9 cellular contexts compared by ENCODE assay signal in genomic region chrX:47936224-47936939, GRCh38.
DNase-seq lines count a peak whose midpoint lies in the region; ATAC-seq and TF ChIP-seq lines count a peak whose summit lies in the region.
"Had no signal": no experiment of that assay in that cellular context is flagged by ENCODE, and none has a peak within 500 bp of the region (broad histone marks: within the 10 kb centered on the region; RNA-seq: fewer than 3 reads in every experiment).

No MANE protein-coding gene starts in this region.

- H3K4me3 ChIP-seq in NT2/D1 (ENCODE audit: insufficient read length, low read depth), result peak overlapping the region; percentile 6

- H3K27me3 Mint-ChIP-seq in dendritic cell treated with granulocyte-macrophage colony-stimulating factor and Interleukin-4, amounts not matched to agents 40 ng/mL and 50 ng/mL, for 4 days, result no peaks in the 10 kb centered on the region
- no peaks in the 10 kb centered on the region for H3K27me3 Mint-ChIP-seq in endothelial cell (ENCODE audit: unreplicated experiment)

- no peak for ATAC-seq in HG03139 (IDR thresholded peaks at IDR 0.05; ENCODE audit: unreplicated experiment)

- no peaks in the 10 kb centered on the region for H3K4me1 Mint-ChIP-seq in dendritic cell treated with granulocyte-macrophage colony-stimulating factor and Interleukin-4, amounts not matched to agents 40 ng/mL and 50 ng/mL, for 4 days (ENCODE audit: low read depth)
- no peaks in the 10 kb centered on the region for H3K4me1 Mint-ChIP-seq in endothelial cell (ENCODE audit: unreplicated experiment)

- peak; percentile 63 for DNase-seq in activated effector memory CD4-positive, alpha-beta T cell treated with anti-CD3 and anti-CD28 coated beads, Interleukin-2, amount 50 U/mL, for 16 hours
- DNase-seq in activated effector memory CD4-positive, alpha-beta T cell treated with Interleukin-2 at 50 U/mL for 16 hours, result no peak
- DNase-seq in NT2/D1 (ENCODE audit: low read depth, low spot score) (no peak), endothelial cell (ENCODE audit: low spot score) (no peak), pons (ENCODE audit: low spot score) (no peak)
- DNase-seq in stimulated activated CD8-positive, alpha-beta memory T cell treated with anti-CD3 and anti-CD28 coated beads, Interleukin-12 subunit alpha, Interleukin-12 subunit beta, amount 100 ng/mL, for 24 hours (ENCODE audit: extremely low read depth), result peak; percentile 0
- DNase-seq: central memory CD4-positive, alpha-beta T cell had no signal

- H3K4me3 Mint-ChIP-seq in dendritic cell treated with granulocyte-macrophage colony-stimulating factor and Interleukin-4, amounts not matched to agents 40 ng/mL and 50 ng/mL, for 4 days, result peak overlapping the region; percentile 52
- H3K4me3 Mint-ChIP-seq in endothelial cell (ENCODE audit: unreplicated experiment), result no peak overlapping the region

- no peaks in the 10 kb centered on the region for H3K4me1 ChIP-seq in NT2/D1 (ENCODE audit: insufficient read depth, insufficient read length)

- TF ChIP-seq CTCF in endothelial cell (IDR thresholded peaks at IDR 0.05; ENCODE audit: unreplicated experiment), result no peak

- H3K9me3 ChIP-seq in NT2/D1 (ENCODE audit: insufficient read depth, low read length), result no peaks in the 10 kb centered on the region

- intact Hi-C loops in dendritic cell treated with granulocyte-macrophage colony-stimulating factor and Interleukin-4, amounts not matched to agents 40 ng/mL and 50 ng/mL, for 4 days (cut with micrococcal nuclease), result no loop called here

- no peaks in the 10 kb centered on the region for H3K9me3 Mint-ChIP-seq in dendritic cell treated with granulocyte-macrophage colony-stimulating factor and Interleukin-4, amounts not matched to agents 40 ng/mL and 50 ng/mL, for 4 days
- no peaks in the 10 kb centered on the region for H3K9me3 Mint-ChIP-seq in endothelial cell (ENCODE audit: unreplicated experiment)

- no peak overlapping the region for H3K27ac Mint-ChIP-seq in dendritic cell treated with granulocyte-macrophage colony-stimulating factor and Interleukin-4, amounts not matched to agents 40 ng/mL and 50 ng/mL, for 4 days
- no peak overlapping the region for H3K27ac Mint-ChIP-seq in endothelial cell (ENCODE audit: unreplicated experiment)

- no peaks in the 10 kb centered on the region for H3K27me3 ChIP-seq in NT2/D1 (ENCODE audit: insufficient read depth, insufficient read length)

- no peaks in the 10 kb centered on the region for H3K36me3 Mint-ChIP-seq in dendritic cell treated with granulocyte-macrophage colony-stimulating factor and Interleukin-4, amounts not matched to agents 40 ng/mL and 50 ng/mL, for 4 days (ENCODE audit: low read depth)
- no peaks in the 10 kb centered on the region for H3K36me3 Mint-ChIP-seq in endothelial cell (ENCODE audit: low read depth, unreplicated experiment)

- no peaks in the 10 kb centered on the region for H3K36me3 ChIP-seq in NT2/D1 (ENCODE audit: insufficient read depth, insufficient read length, low read length)

- no peak overlapping the region for H3K9ac ChIP-seq in NT2/D1 (ENCODE audit: insufficient read length, low read depth)

Comparison
In these comparisons a context has a peak if more than half of its experiments do, and no peak if none do; other contexts are left out.
1. DNase-seq: peak in activated effector memory CD4-positive, alpha-beta T cell treated with anti-CD3 and anti-CD28 coated beads, Interleukin-2, amount 50 U/mL, for 16 hours (single experiment) and stimulated activated CD8-positive, alpha-beta memory T cell treated with anti-CD3 and anti-CD28 coated beads, Interleukin-12 subunit alpha, Interleukin-12 subunit beta, amount 100 ng/mL, for 24 hours (single experiment); none in activated effector memory CD4-positive, alpha-beta T cell treated with Interleukin-2 at 50 U/mL for 16 hours (single experiment), NT2/D1 (single experiment), endothelial cell (single experiment) and pons (single experiment).